2 cellular contexts compared by ENCODE assay signal in the genomic region with DNA sequence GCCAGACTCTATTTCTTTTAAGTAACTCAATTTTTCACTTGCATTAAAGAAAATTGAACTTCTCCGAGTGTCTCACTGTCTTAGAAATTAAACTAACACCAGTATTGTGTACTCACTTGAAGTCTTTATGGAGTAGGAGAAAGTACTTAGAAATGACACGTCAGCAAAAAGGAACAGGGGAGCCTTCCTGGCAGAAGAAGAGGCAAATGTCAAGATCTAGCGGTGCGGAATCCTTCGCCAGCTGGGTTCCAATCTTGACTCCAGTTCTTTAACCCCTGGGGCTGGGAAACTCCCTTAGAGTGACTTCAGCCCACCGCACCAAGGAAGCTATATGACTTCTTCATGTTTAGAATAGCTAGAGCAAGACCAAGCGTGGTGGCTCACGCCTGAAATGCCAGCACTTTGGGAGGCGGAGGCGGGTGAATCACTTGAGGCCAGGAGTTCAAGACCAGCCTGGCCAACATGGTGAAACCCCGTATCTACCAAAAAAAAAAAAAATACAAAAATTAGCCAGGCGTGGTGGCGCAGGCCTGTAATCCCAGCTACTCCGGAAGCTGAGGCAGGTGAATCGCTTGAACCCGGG.
TF ChIP-seq lines count a peak whose summit lies in the region.

No MANE protein-coding gene starts in this region.

TF ChIP-seq in HepG2, 621 proteins besides CTCF, POLR2A, EP300 and RAD21:
- TF ChIP-seq, protein P1, sequence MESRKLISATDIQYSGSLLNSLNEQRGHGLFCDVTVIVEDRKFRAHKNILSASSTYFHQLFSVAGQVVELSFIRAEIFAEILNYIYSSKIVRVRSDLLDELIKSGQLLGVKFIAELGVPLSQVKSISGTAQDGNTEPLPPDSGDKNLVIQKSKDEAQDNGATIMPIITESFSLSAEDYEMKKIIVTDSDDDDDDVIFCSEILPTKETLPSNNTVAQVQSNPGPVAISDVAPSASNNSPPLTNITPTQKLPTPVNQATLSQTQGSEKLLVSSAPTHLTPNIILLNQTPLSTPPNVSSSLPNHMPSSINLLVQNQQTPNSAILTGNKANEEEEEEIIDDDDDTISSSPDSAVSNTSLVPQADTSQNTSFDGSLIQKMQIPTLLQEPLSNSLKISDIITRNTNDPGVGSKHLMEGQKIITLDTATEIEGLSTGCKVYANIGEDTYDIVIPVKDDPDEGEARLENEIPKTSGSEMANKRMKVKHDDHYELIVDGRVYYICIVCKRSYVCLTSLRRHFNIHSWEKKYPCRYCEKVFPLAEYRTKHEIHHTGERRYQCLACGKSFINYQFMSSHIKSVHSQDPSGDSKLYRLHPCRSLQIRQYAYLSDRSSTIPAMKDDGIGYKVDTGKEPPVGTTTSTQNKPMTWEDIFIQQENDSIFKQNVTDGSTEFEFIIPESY (CRISPR knock-in tag; IDR thresholded peaks at IDR 0.05) = 0 out of 2 replicates have a peak, but pooled peaks have one; percentile 5
- TF ChIP-seq, protein P2, sequence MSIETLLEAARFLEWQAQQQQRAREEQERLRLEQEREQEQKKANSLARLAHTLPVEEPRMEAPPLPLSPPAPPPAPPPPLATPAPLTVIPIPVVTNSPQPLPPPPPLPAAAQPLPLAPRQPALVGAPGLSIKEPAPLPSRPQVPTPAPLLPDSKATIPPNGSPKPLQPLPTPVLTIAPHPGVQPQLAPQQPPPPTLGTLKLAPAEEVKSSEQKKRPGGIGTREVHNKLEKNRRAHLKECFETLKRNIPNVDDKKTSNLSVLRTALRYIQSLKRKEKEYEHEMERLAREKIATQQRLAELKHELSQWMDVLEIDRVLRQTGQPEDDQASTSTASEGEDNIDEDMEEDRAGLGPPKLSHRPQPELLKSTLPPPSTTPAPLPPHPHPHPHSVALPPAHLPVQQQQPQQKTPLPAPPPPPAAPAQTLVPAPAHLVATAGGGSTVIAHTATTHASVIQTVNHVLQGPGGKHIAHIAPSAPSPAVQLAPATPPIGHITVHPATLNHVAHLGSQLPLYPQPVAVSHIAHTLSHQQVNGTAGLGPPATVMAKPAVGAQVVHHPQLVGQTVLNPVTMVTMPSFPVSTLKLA (IDR thresholded peaks at IDR 0.05) = no peak
- TF ChIP-seq FOXK1 (CRISPR knock-in tag; IDR thresholded peaks at IDR 0.05; ENCODE audit: borderline replicate concordance, low read depth) (no peak), PHF20 (CRISPR knock-in tag; IDR thresholded peaks at IDR 0.05) (no peak), SMARCE1 (IDR thresholded peaks at IDR 0.05; ENCODE audit: borderline replicate concordance) (no peak), MAFK (conservative IDR thresholded peaks at IDR 0.05 in 1 of 2, IDR thresholded peaks at IDR 0.05 in 1 of 2; ENCODE audit: low read length in 2 of 2) (peak; percentile 94 to 97), JUN (CRISPR knock-in tag; IDR thresholded peaks at IDR 0.05) (no peak), MAFF (IDR thresholded peaks at IDR 0.05; ENCODE audit: low read depth, low read length) (peak; percentile 93), ZNF512B (CRISPR knock-in tag; IDR thresholded peaks at IDR 0.05; ENCODE audit: borderline replicate concordance) (no peak), ZNF747 (CRISPR knock-in tag; IDR thresholded peaks at IDR 0.05; ENCODE audit: borderline replicate concordance) (no peak; the same call in 1 of the 2 replicates)
- TF ChIP-seq, protein P3, sequence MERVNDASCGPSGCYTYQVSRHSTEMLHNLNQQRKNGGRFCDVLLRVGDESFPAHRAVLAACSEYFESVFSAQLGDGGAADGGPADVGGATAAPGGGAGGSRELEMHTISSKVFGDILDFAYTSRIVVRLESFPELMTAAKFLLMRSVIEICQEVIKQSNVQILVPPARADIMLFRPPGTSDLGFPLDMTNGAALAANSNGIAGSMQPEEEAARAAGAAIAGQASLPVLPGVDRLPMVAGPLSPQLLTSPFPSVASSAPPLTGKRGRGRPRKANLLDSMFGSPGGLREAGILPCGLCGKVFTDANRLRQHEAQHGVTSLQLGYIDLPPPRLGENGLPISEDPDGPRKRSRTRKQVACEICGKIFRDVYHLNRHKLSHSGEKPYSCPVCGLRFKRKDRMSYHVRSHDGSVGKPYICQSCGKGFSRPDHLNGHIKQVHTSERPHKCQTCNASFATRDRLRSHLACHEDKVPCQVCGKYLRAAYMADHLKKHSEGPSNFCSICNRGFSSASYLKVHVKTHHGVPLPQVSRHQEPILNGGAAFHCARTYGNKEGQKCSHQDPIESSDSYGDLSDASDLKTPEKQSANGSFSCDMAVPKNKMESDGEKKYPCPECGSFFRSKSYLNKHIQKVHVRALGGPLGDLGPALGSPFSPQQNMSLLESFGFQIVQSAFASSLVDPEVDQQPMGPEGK (CRISPR knock-in tag; IDR thresholded peaks at IDR 0.05) = no peak

TF ChIP-seq in HEK293T, 16 proteins besides CTCF, POLR2A, EP300 and RAD21:
- TF ChIP-seq SUZ12 (IDR thresholded peaks at IDR 0.05) = no peak
- no peak for TF ChIP-seq LEF1 (IDR thresholded peaks at IDR 0.05; ENCODE audit: borderline replicate concordance)
- no peak for TF ChIP-seq PKNOX1 (IDR thresholded peaks at IDR 0.05)
- TF ChIP-seq FOXA1 (IDR thresholded peaks at IDR 0.05) = no peak
- no peak for TF ChIP-seq FOXM1 (IDR thresholded peaks at IDR 0.05; ENCODE audit: borderline replicate concordance)
- no peak for TF ChIP-seq ZNF384 (IDR thresholded peaks at IDR 0.05)
- no peak for TF ChIP-seq FOXK2 (IDR thresholded peaks at IDR 0.05)
- TF ChIP-seq ARNT (IDR thresholded peaks at IDR 0.05) = no peak
- TF ChIP-seq NFRKB (IDR thresholded peaks at IDR 0.05) = no peak
- no peak for TF ChIP-seq ELF4 (IDR thresholded peaks at IDR 0.05)
- TF ChIP-seq BHLHE40 (IDR thresholded peaks at IDR 0.05; ENCODE audit: borderline replicate concordance) = no peak
- TF ChIP-seq SP1 (IDR thresholded peaks at IDR 0.05) = no peak
- TF ChIP-seq CTBP1 (IDR thresholded peaks at IDR 0.05; ENCODE audit: borderline replicate concordance) = no peak
- no peak for TF ChIP-seq L3MBTL2 (conservative IDR thresholded peaks at IDR 0.05)
- no peak for TF ChIP-seq HDGF (IDR thresholded peaks at IDR 0.05; ENCODE audit: borderline replicate concordance)
- no peak for TF ChIP-seq TARDBP (IDR thresholded peaks at IDR 0.05)
TF ChIP-seq in HEK293T: peak in this region for 0.
